In genomic region chr6:43972179-43972914, GRCh38 we compare ENCODE assay signal across 1 cellular context.
TF ChIP-seq lines count a peak whose summit lies in the region.

No MANE protein-coding gene starts in this region.

TF ChIP-seq in HepG2, 621 proteins besides CTCF, POLR2A, EP300 and RAD21 (continued from another document):
- TF ChIP-seq SNAPC5 (CRISPR knock-in tag; IDR thresholded peaks at IDR 0.05; ENCODE audit: borderline replicate concordance) (no peak), ZNF512B (CRISPR knock-in tag; IDR thresholded peaks at IDR 0.05; ENCODE audit: borderline replicate concordance) (no peak), HNF1A (IDR thresholded peaks at IDR 0.05; ENCODE audit: low read depth) (no peak), HNF1A (CRISPR knock-in tag; IDR thresholded peaks at IDR 0.05; ENCODE audit: borderline replicate concordance) (no peak)
